Comparison of ENCODE assay signal across 10 cellular contexts in genomic region chr5:40437452-40437861, GRCh38.
DNase-seq lines count a peak whose midpoint lies in the region; ATAC-seq, FAIRE-seq and TF ChIP-seq lines count a peak whose summit lies in the region.
"Had no signal": no experiment of that assay in that cellular context is flagged by ENCODE, and none has a peak within 500 bp of the region (broad histone marks: within the 10 kb centered on the region; RNA-seq: fewer than 3 reads in every experiment).

No MANE protein-coding gene starts in this region.

- H3K79me2 ChIP-seq in GM12878 (ENCODE audit: control insufficient read depth, insufficient read depth, low read length), result no peaks in the 10 kb centered on the region

- TF ChIP-seq POLR2A in GM12878 (IDR thresholded peaks at IDR 0.05; ENCODE audit: low read depth, low read length), result no peak

- H3K9me3 ChIP-seq in GM12878 (replicated peaks; ENCODE audit: control insufficient read depth, insufficient read depth, low read length), result no peaks in the 10 kb centered on the region

- CTCF ChIA-PET in GM12878 (lab: Yijun Ruan, JAX), result interaction anchor here (0.8 to 2.4 kb wide), 5 partner anchors 19 to 52 kb away, joined by 3 to 8 read pairs (median 4); no protein-coding TSS in a partner anchor

- POLR2A ChIA-PET in GM12878 (lab: Charles Lee), result interaction anchor here (1.5 kb wide), 1 partner anchor 54 kb away, joined by 5 read pairs; no protein-coding TSS in a partner anchor

- H3K9me3 Mint-ChIP-seq in mesothelial cell of epicardium, result no peaks in the 10 kb centered on the region

- in situ Hi-C loops in GM12878 (cut with MboI), result no loop called here

- TF ChIP-seq EP300 in GM12878 (IDR thresholded peaks at IDR 0.05; ENCODE audit: borderline replicate concordance in 1 of 2, control insufficient read depth in 1 of 2, low read depth in 2 of 2, low read length in 2 of 2), result no peak

- WGBS in GM12878 (ENCODE audit: insufficient coverage, insufficient replicate concordance, low lambda C conversion rate, missing lambda C conversion rate), result 15% methylated on average over 4 of the region's 4 CpGs

- no peaks in the 10 kb centered on the region for H3K36me3 Mint-ChIP-seq in mesothelial cell of epicardium

- no peaks in the 10 kb centered on the region for H3K27me3 ChIP-seq in GM12878 (replicated peaks in 1 of 2; ENCODE audit: control insufficient read depth in 2 of 2, insufficient read depth in 2 of 2, low read length in 1 of 2)

- H3K27ac ChIP-seq in GM12878 (ENCODE audit: control insufficient read depth, insufficient read depth), result no peak overlapping the region
- H3K27ac ChIP-seq in caudate nucleus (ENCODE audit: low read depth, low read length), result no peak overlapping the region
- H3K27ac ChIP-seq: KMS-11 had no signal

- intact Hi-C loops in GM12878 (cut with micrococcal nuclease; ENCODE audit: unreplicated experiment), result loop anchor here (1.0 kb wide), 1 partner anchor 48 kb away; no protein-coding TSS in a partner anchor

- H3K4me3 Mint-ChIP-seq in mesothelial cell of epicardium, result no peak overlapping the region

- DNase-seq in ELR (ENCODE audit: low read depth) (peak; percentile 95), LoVo (ENCODE audit: low spot score) (peak; percentile 29), GM12878 (ENCODE audit: low read depth, low spot score) (no peak), mesothelial cell of epicardium (ENCODE audit: low spot score in 2 of 2, unreplicated experiment in 2 of 2) (no peak), cortex of kidney (lab: John Stamatoyannopoulos, UW) (no peak), caudate nucleus (lab: John Stamatoyannopoulos, UW) (no peak)
- peak; percentile 26 for DNase-seq in stimulated activated CD4-positive, alpha-beta T cell treated with anti-CD3 and anti-CD28 coated beads, Interleukin-4, amount 100 ng/mL, for 1 hour

- no peak overlapping the region for H3K9ac ChIP-seq in GM12878 (ENCODE audit: control insufficient read depth, insufficient read depth, low read length)
- H3K9ac ChIP-seq: KMS-11 had no signal

- H3K27me3 Mint-ChIP-seq in mesothelial cell of epicardium (ENCODE audit: low read depth), result peaks cover 7% of the 10 kb centered on the region

- BruUV-seq in GM12878 (replicated peaks; lab: Mats Ljungman, UMichigan), result no TSS peak

- FAIRE-seq in GM12878 (lab: Jason Lieb, UNC), result no peak
- FAIRE-seq: keratinocyte had no signal

- no peak for TF ChIP-seq CTCF in GM12878 (IDR thresholded peaks at IDR 0.05 in 2 of 3, conservative IDR thresholded peaks at IDR 0.05 in 1 of 3; ENCODE audit: control insufficient read depth in 2 of 3, extremely low read depth in 1 of 3, insufficient read depth in 1 of 3, low read depth in 3 of 3, low read length in 3 of 3)
- TF ChIP-seq CTCF in mesothelial cell of epicardium (IDR thresholded peaks at IDR 0.05; ENCODE audit: unreplicated experiment), result no peak

- no peak overlapping the region for H3K4me3 ChIP-seq in GM12878

- H3K27ac Mint-ChIP-seq in mesothelial cell of epicardium, result no peak overlapping the region

- peak; percentile 69 for ATAC-seq in GM21529 (IDR thresholded peaks at IDR 0.05; ENCODE audit: unreplicated experiment)
- ATAC-seq in GM12878, result peak; percentile 89

- RAD21 ChIA-PET in GM12878 (lab: Charles Lee; ENCODE audit: unreplicated experiment), result interaction anchor here (0.6 to 1.8 kb wide), 12 partner anchors 10 to 1289 kb away, joined by 3 to 7 read pairs (median 3); no protein-coding TSS in a partner anchor

- no peak overlapping the region for H3K4me2 ChIP-seq in GM12878 (ENCODE audit: control insufficient read depth, insufficient read depth)
- H3K4me2 ChIP-seq: KMS-11 had no signal

- SMC1A ChIA-PET in GM12878 (lab: Charles Lee; ENCODE audit: uncharacterized antibody, unreplicated experiment), result interaction anchor here (1.0 to 3.9 kb wide), 11 partner anchors 9 to 245 kb away, joined by 3 to 32 read pairs (median 6); no protein-coding TSS in a partner anchor

- H4K20me1 ChIP-seq in GM12878 (ENCODE audit: control insufficient read depth, insufficient read depth), result no peaks in the 10 kb centered on the region

- no peak overlapping the region for H2AFZ ChIP-seq in GM12878 (ENCODE audit: control insufficient read depth, low read depth, low read length)

- no peak for TF ChIP-seq RAD21 in GM12878 (IDR thresholded peaks at IDR 0.05; ENCODE audit: insufficient read depth, low read depth, low read length)

- H3K36me3 ChIP-seq in GM12878 (ENCODE audit: control insufficient read depth in 2 of 2, insufficient read depth in 2 of 2, low read length in 1 of 2), result no peaks in the 10 kb centered on the region

- H3K4me1 Mint-ChIP-seq in mesothelial cell of epicardium, result peaks cover 4% of the 10 kb centered on the region

- H3K4me1 ChIP-seq in GM12878 (ENCODE audit: control insufficient read depth, insufficient read depth, low read length), result peaks cover 5% of the 10 kb centered on the region; the same call in 1 of the 2 replicates

TF ChIP-seq in GM12878, 131 proteins besides CTCF, POLR2A, EP300 and RAD21:
- no peak for TF ChIP-seq SIX5 (IDR thresholded peaks at IDR 0.05; ENCODE audit: low read depth, low read length, severe bottlenecking)
- peak; percentile 44; the same call in 1 of the 2 replicates for TF ChIP-seq ATF7 (IDR thresholded peaks at IDR 0.05; ENCODE audit: low read depth)
- TF ChIP-seq SPI1 (IDR thresholded peaks at IDR 0.05; ENCODE audit: borderline replicate concordance, insufficient read depth, low read depth, low read length), result peak; percentile 27; the same call in 1 of the 2 replicates
- TF ChIP-seq MTA2 (IDR thresholded peaks at IDR 0.05; ENCODE audit: low read depth), result 0 out of 2 replicates have a peak, but pooled peaks have one; percentile 16
- TF ChIP-seq E4F1 (IDR thresholded peaks at IDR 0.05; ENCODE audit: borderline replicate concordance, partially characterized antibody), result no peak

Comparison
In these comparisons a context has a peak if more than half of its experiments do, and no peak if none do; other contexts are left out.
1. DNase-seq: peak in ELR (single experiment), LoVo (single experiment) and stimulated activated CD4-positive, alpha-beta T cell treated with anti-CD3 and anti-CD28 coated beads, Interleukin-4, amount 100 ng/mL, for 1 hour (single experiment); none in GM12878 (single experiment), mesothelial cell of epicardium (0 of 2), cortex of kidney (single experiment) and caudate nucleus (0 of 61).